10 cellular contexts compared by ENCODE assay signal in genomic region chr9:117860849-117861248, GRCh38.
A peak's percentile ranks its signal among the peaks of the same experiment; 100 is the strongest.
DNase-seq lines count a peak whose midpoint lies in the region; ATAC-seq lines count a peak whose summit lies in the region.
"Had no signal": no experiment of that assay in that cellular context is flagged by ENCODE, and none has a peak within 500 bp of the region (broad histone marks: within the 10 kb centered on the region; RNA-seq: fewer than 3 reads in every experiment).

No MANE protein-coding gene starts in this region.

- DNase-seq in GM03348 (ENCODE audit: low spot score) (peak; percentile 3), foreskin melanocyte (peak; percentile 1), renal cortical epithelial cell (ENCODE audit: low read depth) (peak; percentile 35), NOMO-1 treated with DMSO at 0.1 percent for 48 hours (lab: John Stamatoyannopoulos, UW; ENCODE audit: unreplicated experiment) (no peak), H4 (ENCODE audit: low spot score) (no peak)
- DNase-seq in activated effector memory CD4-positive, alpha-beta T cell treated with Interleukin-2 at 50 U/mL for 16 hours = no peak
- DNase-seq: CD4-positive, CD25-positive, alpha-beta regulatory T cell; GOT3 had no signal

- ATAC-seq in GM18519 (IDR thresholded peaks at IDR 0.05; ENCODE audit: low FRiP score, unreplicated experiment) = no peak
- ATAC-seq: A549 had no signal

Comparison
In these comparisons a context has a peak if more than half of its experiments do, and no peak if none do; other contexts are left out.
1. DNase-seq: peak in GM03348 (single experiment), foreskin melanocyte (single experiment) and renal cortical epithelial cell (single experiment); none in activated effector memory CD4-positive, alpha-beta T cell treated with Interleukin-2 at 50 U/mL for 16 hours (single experiment), NOMO-1 treated with DMSO at 0.1 percent for 48 hours (single experiment) and H4 (single experiment).